8 cellular contexts compared by ENCODE assay signal in genomic region chr19:58227964-58228583, GRCh38. TPM values are rescaled to one million over a fixed set of nuclear protein-coding genes. Genes with fewer than 3 reads are reported as not detected.
DNase-seq lines count a peak whose midpoint lies in the region; ATAC-seq and TF ChIP-seq lines count a peak whose summit lies in the region.

No MANE protein-coding gene starts in this region.

- H3K36me3 Mint-ChIP-seq in activated T-cell treated with anti-CD3 and anti-CD28 coated beads, Interleukin-2, amount 50 U/mL, for 24 hours (ENCODE audit: low read depth): peaks cover 63% of the 10 kb centered on the region

- H4K91ac ChIP-seq in trophoblast cell (ENCODE audit: low read depth, low read length): peak overlapping the region; percentile 69

- peak overlapping the region; percentile 84 for H4K12ac ChIP-seq in trophoblast cell (ENCODE audit: low read depth, low read length)

- TF ChIP-seq CTCF in RWPE2 (IDR thresholded peaks at IDR 0.05; ENCODE audit: poor library complexity, severe bottlenecking): no peak

- H3K9me3 ChIP-seq in RWPE2 (ENCODE audit: severe bottlenecking): peaks cover 16% of the 10 kb centered on the region
- no peaks in the 10 kb centered on the region for H3K9me3 ChIP-seq in trophoblast cell (ENCODE audit: insufficient read depth, low read depth, low read length)

- peak overlapping the region; percentile 11 for H3K4ac ChIP-seq in trophoblast cell (ENCODE audit: low read depth, low read length)

- peak overlapping the region; percentile 48 for H3K18ac ChIP-seq in trophoblast cell (ENCODE audit: low read length)

- peak overlapping the region; percentile 96 for H3K27ac Mint-ChIP-seq in activated T-cell treated with anti-CD3 and anti-CD28 coated beads, Interleukin-2, amount 50 U/mL, for 24 hours

- H3K4me1 Mint-ChIP-seq in activated T-cell treated with anti-CD3 and anti-CD28 coated beads, Interleukin-2, amount 50 U/mL, for 24 hours (ENCODE audit: low read depth): peaks cover 28% of the 10 kb centered on the region

- H4K8ac ChIP-seq in trophoblast cell (ENCODE audit: low read depth, low read length): peak overlapping the region; percentile 99

- no peak overlapping the region for H3K23ac ChIP-seq in trophoblast cell (ENCODE audit: low read length)

- ATAC-seq in RWPE2 (ENCODE audit: low read depth) (peak; percentile 5; the same call in 2 of the 3 replicates), left lobe of liver (no peak)

- DNase-seq in activated T-cell treated with anti-CD3 and anti-CD28 coated beads, Interleukin-2, amount 50 U/mL, for 24 hours: no peak
- DNase-seq in activated T-cell treated with anti-CD3 and anti-CD28 coated beads for 4 hours: no peak
- DNase-seq in RWPE2 (ENCODE audit: low spot score): no peak
- peak; percentile 7 for DNase-seq in fibroblast of peridontal ligament (ENCODE audit: extremely low read depth)
- no peak for DNase-seq in trophoblast cell
- DNase-seq in AG08395 (ENCODE audit: low spot score): no peak
- no peak for DNase-seq in NOMO-1 treated with dmso at 0.1 percent for 144 hours (lab: John Stamatoyannopoulos, UW; ENCODE audit: unreplicated experiment)
- DNase-seq in left lobe of liver (ENCODE audit: low spot score): no peak

- peaks cover 35% of the 10 kb centered on the region for H3K36me3 ChIP-seq in RWPE2 (ENCODE audit: low read depth)
- H3K36me3 ChIP-seq in trophoblast cell (ENCODE audit: control insufficient read depth in 1 of 2, insufficient read depth in 2 of 2, low read length in 2 of 2): peaks cover 23% of the 10 kb centered on the region in 2 experiments

- H3K4me3 ChIP-seq in RWPE2 (ENCODE audit: severe bottlenecking): peak overlapping the region; percentile 61
- peak overlapping the region; percentile 89 for H3K4me3 ChIP-seq in trophoblast cell (ENCODE audit: low read depth, low read length)

- H2BK12ac ChIP-seq in trophoblast cell (ENCODE audit: low read length): no peak overlapping the region

- H3K9ac ChIP-seq in trophoblast cell (ENCODE audit: low read length): peak overlapping the region; percentile 72

- H3K79me2 ChIP-seq in trophoblast cell (ENCODE audit: control insufficient read depth, insufficient read depth, low read length, poor library complexity): peaks cover 11% of the 10 kb centered on the region

- no peaks in the 10 kb centered on the region for H3K27me3 Mint-ChIP-seq in activated T-cell treated with anti-CD3 and anti-CD28 coated beads, Interleukin-2, amount 50 U/mL, for 24 hours

- H3K14ac ChIP-seq in trophoblast cell (ENCODE audit: low read length): peak overlapping the region; percentile 81

- H3K4me1 ChIP-seq in RWPE2 (ENCODE audit: insufficient read depth, poor library complexity, severe bottlenecking) (peaks cover 5% of the 10 kb centered on the region), trophoblast cell (ENCODE audit: control insufficient read depth in 1 of 2, insufficient read depth in 2 of 2, low read length in 2 of 2) (peaks cover 9 to 11% of the 10 kb centered on the region in 2 experiments)

- peak overlapping the region; percentile 94 for H3K4me3 Mint-ChIP-seq in activated T-cell treated with anti-CD3 and anti-CD28 coated beads, Interleukin-2, amount 50 U/mL, for 24 hours

- peak overlapping the region; percentile 45 for H2BK5ac ChIP-seq in trophoblast cell (ENCODE audit: low read depth, low read length, poor library complexity)

- H3K79me1 ChIP-seq in trophoblast cell (ENCODE audit: low read length): peaks cover 9% of the 10 kb centered on the region

- peak overlapping the region; percentile 87 for H2AFZ ChIP-seq in trophoblast cell (ENCODE audit: insufficient read depth, low read length, poor library complexity)

- peak overlapping the region; percentile 50 for H2BK120ac ChIP-seq in trophoblast cell (ENCODE audit: insufficient read depth, low read length, poor library complexity)

- no peak overlapping the region for H2AK5ac ChIP-seq in trophoblast cell (ENCODE audit: low read length)

- peak overlapping the region; percentile 70 for H3K27ac ChIP-seq in RWPE2 (ENCODE audit: poor library complexity, severe bottlenecking)
- peak overlapping the region; percentile 67 for H3K27ac ChIP-seq in trophoblast cell (ENCODE audit: low read depth, low read length)

- H3K4me2 ChIP-seq in trophoblast cell (ENCODE audit: low read length): peak overlapping the region; percentile 81

- peaks cover 35% of the 10 kb centered on the region for H3K9me3 Mint-ChIP-seq in activated T-cell treated with anti-CD3 and anti-CD28 coated beads, Interleukin-2, amount 50 U/mL, for 24 hours

- H3K27me3 ChIP-seq in RWPE2 (ENCODE audit: insufficient read depth, poor library complexity, severe bottlenecking) (no peaks in the 10 kb centered on the region), trophoblast cell (ENCODE audit: insufficient read depth, low read length) (no peaks in the 10 kb centered on the region)

- no CpG with 5 or more reads among the region's 23 CpGs for WGBS in trophoblast cell (ENCODE audit: extremely low coverage, insufficient coverage, insufficient read length)

RNA-seq across cellular contexts. Expression of gene ZNF544, which starts 0.6 kb away (rescaled TPM):
- polyA plus RNA-seq in trophoblast cell (2013): 20.1 and 23.8 TPM in 2 replicates
- 10.0 TPM for total RNA-seq in left lobe of liver

RNA-seq across cellular contexts. Expression of gene ZNF274, which starts 45.2 kb away (rescaled TPM):
- polyA plus RNA-seq in trophoblast cell (2013): 16.9 and 18.6 TPM in 2 replicates
- 13.7 TPM for total RNA-seq in left lobe of liver

RNA-seq across cellular contexts. Expression of gene ZNF8, which starts 50.7 kb away (rescaled TPM):
- polyA plus RNA-seq in trophoblast cell (2013): 4.0 and 4.1 TPM in 2 replicates
- total RNA-seq in left lobe of liver: 1.8 TPM
